18 cellular contexts compared by ENCODE assay signal in genomic region chr1:223289621-223290020, GRCh38.
DNase-seq lines count a peak whose midpoint lies in the region; ATAC-seq, FAIRE-seq and TF ChIP-seq lines count a peak whose summit lies in the region.
"Had no signal": no experiment of that assay in that cellular context is flagged by ENCODE, and none has a peak within 500 bp of the region (broad histone marks: within the 10 kb centered on the region; RNA-seq: fewer than 3 reads in every experiment).

No MANE protein-coding gene starts in this region.

- POLR2A ChIA-PET in K562 (lab: Yijun Ruan, JAX) = no interaction called here

- H2AFZ ChIP-seq in K562 (ENCODE audit: low read depth, low read length) = no peak overlapping the region
- H2AFZ ChIP-seq: GM23248 had no signal

- no peaks in the 10 kb centered on the region for H3K79me2 ChIP-seq in K562 (ENCODE audit: control insufficient read depth, insufficient read depth, low read length)

- H3K27me3 ChIP-seq in K562 (ENCODE audit: control insufficient read depth in 2 of 2, insufficient read depth in 2 of 2, low read length in 2 of 2) = peaks cover 4 to 34% of the 10 kb centered on the region in 2 experiments; a peak in 4 of 5 replicates
- H3K27me3 ChIP-seq: BLaER1 treated with 17β-estradiol and CSF1 and Interleukin-3, amounts not matched to agents 10 nM and 100 nM had no signal

- no peaks in the 10 kb centered on the region for H3K4me1 ChIP-seq in K562 (replicated peaks in 1 of 2; ENCODE audit: control insufficient read depth in 2 of 2, insufficient read depth in 2 of 2, low read length in 2 of 2)

- 6% methylated on average over 3 of the region's 3 CpGs for WGBS in K562 (ENCODE audit: insufficient coverage, low coverage, missing lambda C conversion rate)

- no peaks in the 10 kb centered on the region for H3K9me1 ChIP-seq in K562 (ENCODE audit: control insufficient read depth, insufficient read depth, low read length)

- TF ChIP-seq POLR2A in K562 (conservative IDR thresholded peaks at IDR 0.05) = no peak

- H3K4me1 Mint-ChIP-seq in stimulated activated naive CD8-positive, alpha-beta T cell treated with anti-CD3 and anti-CD28 coated beads, Interleukin-15, amount 100 ng/mL, for 72 hours = no peaks in the 10 kb centered on the region

- no peak for DNase-seq in stimulated activated naive CD8-positive, alpha-beta T cell treated with anti-CD3 and anti-CD28 coated beads, Interleukin-15, Interleukin-2, amounts not matched to agents 100 U/mL and 50 U/mL, for 24 hours
- DNase-seq in stimulated activated naive CD8-positive, alpha-beta T cell treated with anti-CD3 and anti-CD28 coated beads, Interleukin-15, amount 100 ng/mL, for 72 hours = no peak
- DNase-seq in K562 (ENCODE audit: extremely low read depth in 1 of 4, low spot score in 3 of 4) (no peak), renal cortical epithelial cell (ENCODE audit: low read depth) (peak; percentile 44), cardiac septum (ENCODE audit: low spot score) (no peak)
- DNase-seq: ACHN; CD4-positive, CD25-positive, alpha-beta regulatory T cell; DMS79 treated with DMSO at 0.1 percent for 48 hours; EL; GM23248 had no signal

- BruUV-seq in K562 (replicated peaks; lab: Mats Ljungman, UMichigan) = no TSS peak

- no peak for TF ChIP-seq RAD21 in K562 (CRISPR knock-in tag; conservative IDR thresholded peaks at IDR 0.05 in 1 of 2, IDR thresholded peaks at IDR 0.05 in 1 of 2)

- no peak for FAIRE-seq in K562 (lab: Jason Lieb, UNC)
- FAIRE-seq: G401.6, GM12892, H54 had no signal

- CTCF ChIA-PET in K562 (lab: Yijun Ruan, JAX; ENCODE audit: low intra/inter-chr PET ratio) = no interaction called here

- H3K4me3 ChIP-seq in K562 = no peak overlapping the region
- H3K4me3 ChIP-seq: BLaER1 treated with 17β-estradiol and CSF1 and Interleukin-3, amounts not matched to agents 10 nM and 100 nM; GM23248 had no signal

- H4K20me1 ChIP-seq in K562 (replicated peaks; ENCODE audit: control insufficient read depth, insufficient read depth, low read length) = no peaks in the 10 kb centered on the region
- H4K20me1 ChIP-seq: BLaER1 treated with 17β-estradiol and CSF1 and Interleukin-3, amounts not matched to agents 10 nM and 100 nM had no signal

- no peaks in the 10 kb centered on the region for H3K27me3 Mint-ChIP-seq in stimulated activated naive CD8-positive, alpha-beta T cell treated with anti-CD3 and anti-CD28 coated beads, Interleukin-15, amount 100 ng/mL, for 72 hours
- H3K27me3 Mint-ChIP-seq: CD4-positive, CD25-positive, alpha-beta regulatory T cell had no signal

- in situ Hi-C loops in K562 (cut with MboI) = no loop called here

- intact Hi-C loops in K562 (cut with micrococcal nuclease) (no loop called here), cardiac septum (cut with DNase I) (no loop called here)

- TF ChIP-seq EP300 in K562 (IDR thresholded peaks at IDR 0.05; ENCODE audit: low read length) = no peak

- H3K36me3 ChIP-seq in K562 (ENCODE audit: control insufficient read depth, insufficient read depth, low read length) = no peaks in the 10 kb centered on the region
- H3K36me3 ChIP-seq: BLaER1 treated with 17β-estradiol and CSF1 and Interleukin-3, amounts not matched to agents 10 nM and 100 nM had no signal

- no peaks in the 10 kb centered on the region for H3K9me3 ChIP-seq in K562 (replicated peaks; ENCODE audit: control insufficient read depth, insufficient read depth, low read depth, low read length)

- TF ChIP-seq CTCF in K562 (IDR thresholded peaks at IDR 0.05 in 2 of 3, conservative IDR thresholded peaks at IDR 0.05 in 1 of 3; ENCODE audit: insufficient read depth in 2 of 3, low read depth in 1 of 3, low read length in 3 of 3) = no peak

- H3K27ac ChIP-seq in K562 (ENCODE audit: extremely low read depth, low read depth, low read length) = no peak overlapping the region
- H3K27ac ChIP-seq: BLaER1 treated with 17β-estradiol and CSF1 and Interleukin-3, amounts not matched to agents 10 nM and 100 nM; GM23248 had no signal

- ATAC-seq in stimulated activated naive CD8-positive, alpha-beta T cell treated with anti-CD3 and anti-CD28 coated beads, Interleukin-15, Interleukin-2, amounts not matched to agents 100 U/mL and 50 U/mL, for 24 hours = peak; percentile 36
- ATAC-seq in stimulated activated naive CD8-positive, alpha-beta T cell treated with anti-CD3 and anti-CD28 coated beads, Interleukin-15, amount 100 ng/mL, for 72 hours = no peak
- ATAC-seq in K562 = no peak
- peak; percentile 92 for ATAC-seq in esophagus mucosa
- no peak for ATAC-seq in GM18870 (IDR thresholded peaks at IDR 0.05; ENCODE audit: unreplicated experiment)
- no peak for ATAC-seq in HG03095 (IDR thresholded peaks at IDR 0.05; ENCODE audit: unreplicated experiment)

- H3K4me2 ChIP-seq in K562 (ENCODE audit: insufficient read depth, low read length) = no peak overlapping the region

- H3K4me3 Mint-ChIP-seq in stimulated activated naive CD8-positive, alpha-beta T cell treated with anti-CD3 and anti-CD28 coated beads, Interleukin-15, amount 100 ng/mL, for 72 hours = no peak overlapping the region
- H3K4me3 Mint-ChIP-seq: CD4-positive, CD25-positive, alpha-beta regulatory T cell; IgD-negative memory B cell had no signal

- H3K9me3 Mint-ChIP-seq in stimulated activated naive CD8-positive, alpha-beta T cell treated with anti-CD3 and anti-CD28 coated beads, Interleukin-15, amount 100 ng/mL, for 72 hours = peaks cover 0 to 5% of the 10 kb centered on the region in 2 donors

- no peak overlapping the region for H3K9ac ChIP-seq in K562 (ENCODE audit: insufficient read depth in 1 of 2, low read depth in 2 of 2, low read length in 2 of 2)
- H3K9ac ChIP-seq: BLaER1 treated with 17β-estradiol and CSF1 and Interleukin-3, amounts not matched to agents 10 nM and 100 nM; GM23248 had no signal

- H3K27ac Mint-ChIP-seq in stimulated activated naive CD8-positive, alpha-beta T cell treated with anti-CD3 and anti-CD28 coated beads, Interleukin-15, amount 100 ng/mL, for 72 hours = no peak overlapping the region
- H3K27ac Mint-ChIP-seq: CD4-positive, CD25-positive, alpha-beta regulatory T cell; IgD-negative memory B cell had no signal

TF ChIP-seq in K562, 482 proteins besides CTCF, POLR2A, EP300 and RAD21:
- 0 out of 2 replicates have a peak, but pooled peaks have one; percentile 19 for TF ChIP-seq FOSL1 (tag; conservative IDR thresholded peaks at IDR 0.05)
- TF ChIP-seq CEBPG (CRISPR knock-in tag; IDR thresholded peaks at IDR 0.05) = no peak
- peak in 1 of 2 experiments; percentile 80; a peak in 2 of 4 replicates for TF ChIP-seq CEBPG (tag; conservative IDR thresholded peaks at IDR 0.05 in 1 of 2, IDR thresholded peaks at IDR 0.05 in 1 of 2)
- TF ChIP-seq RBM25 (IDR thresholded peaks at IDR 0.05; ENCODE audit: low read depth, low read length, severe bottlenecking) = peak; percentile 25
- TF ChIP-seq ZFP36 (IDR thresholded peaks at IDR 0.05; ENCODE audit: low read depth, low read length, partially characterized antibody) = peak; percentile 39
- peak; percentile 28 to 69; a peak in 2 of 4 replicates for TF ChIP-seq TRIM24 (IDR thresholded peaks at IDR 0.05)
- peak; percentile 63; the same call in 1 of the 2 replicates for TF ChIP-seq ATF7 (IDR thresholded peaks at IDR 0.05)
- TF ChIP-seq HMGN3 (IDR thresholded peaks at IDR 0.05; ENCODE audit: borderline replicate concordance, extremely low read depth, insufficient read length, low read depth, low read length) = no peak
- TF ChIP-seq ATF3 (IDR thresholded peaks at IDR 0.05) = peak; percentile 58
- TF ChIP-seq ATF3 (CRISPR knock-in tag; conservative IDR thresholded peaks at IDR 0.05) = no peak
- no peak for TF ChIP-seq ETV1 (tag; conservative IDR thresholded peaks at IDR 0.05; ENCODE audit: low read depth)
- TF ChIP-seq ZNF655 (CRISPR knock-in tag; IDR thresholded peaks at IDR 0.05) = 0 out of 2 replicates have a peak, but pooled peaks have one; percentile 43

Comparison
In these comparisons a context has a peak if more than half of its experiments do, and no peak if none do; other contexts are left out.
1. ATAC-seq: peak in stimulated activated naive CD8-positive, alpha-beta T cell treated with anti-CD3 and anti-CD28 coated beads, Interleukin-15, Interleukin-2, amounts not matched to agents 100 U/mL and 50 U/mL, for 24 hours (single experiment) and esophagus mucosa (single experiment); none in stimulated activated naive CD8-positive, alpha-beta T cell treated with anti-CD3 and anti-CD28 coated beads, Interleukin-15, amount 100 ng/mL, for 72 hours (single experiment), K562 (single experiment), GM18870 (single experiment) and HG03095 (single experiment).